1 cellular context compared by ENCODE assay signal in the genomic region with DNA sequence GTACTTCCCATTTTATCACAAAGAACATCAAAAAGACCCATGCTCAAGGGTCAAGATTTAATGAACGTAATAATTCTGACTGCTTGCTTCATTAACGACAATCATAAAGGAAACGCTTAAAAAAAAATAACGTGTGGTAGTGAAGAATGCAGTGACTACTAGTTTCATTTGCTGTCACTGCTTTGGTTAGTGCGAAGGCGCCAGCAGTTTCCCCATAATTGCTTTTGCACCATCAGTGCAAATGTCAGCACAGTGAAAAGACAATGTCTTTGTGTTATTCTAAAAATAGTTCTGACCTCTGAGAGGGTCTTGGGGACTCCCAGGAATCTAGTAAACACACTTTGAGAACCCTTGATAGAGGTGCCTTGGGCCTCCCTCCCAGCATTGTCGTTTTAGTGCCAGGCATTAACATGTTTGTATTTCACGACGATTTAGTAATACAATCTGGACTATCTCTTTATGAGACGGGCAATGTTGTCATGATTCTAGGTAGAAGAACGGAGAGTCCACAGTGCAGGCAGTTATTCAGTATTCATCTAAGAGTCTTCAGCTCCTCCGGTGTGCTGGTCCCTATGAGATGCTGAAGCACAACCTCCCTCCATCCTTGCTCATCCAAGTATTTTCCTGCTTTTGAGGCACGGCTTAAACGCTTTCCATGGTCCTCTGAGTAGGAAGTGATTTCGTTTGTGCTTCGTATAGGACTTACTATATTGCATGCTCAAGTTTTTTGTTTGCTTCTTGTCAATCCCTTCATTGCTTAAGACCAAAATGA.
TF ChIP-seq lines count a peak whose summit lies in the region.

No MANE protein-coding gene starts in this region.

TF ChIP-seq in WTC11, 78 proteins besides CTCF, POLR2A, EP300 and RAD21 (continued from another document):
- TF ChIP-seq, protein P1, sequence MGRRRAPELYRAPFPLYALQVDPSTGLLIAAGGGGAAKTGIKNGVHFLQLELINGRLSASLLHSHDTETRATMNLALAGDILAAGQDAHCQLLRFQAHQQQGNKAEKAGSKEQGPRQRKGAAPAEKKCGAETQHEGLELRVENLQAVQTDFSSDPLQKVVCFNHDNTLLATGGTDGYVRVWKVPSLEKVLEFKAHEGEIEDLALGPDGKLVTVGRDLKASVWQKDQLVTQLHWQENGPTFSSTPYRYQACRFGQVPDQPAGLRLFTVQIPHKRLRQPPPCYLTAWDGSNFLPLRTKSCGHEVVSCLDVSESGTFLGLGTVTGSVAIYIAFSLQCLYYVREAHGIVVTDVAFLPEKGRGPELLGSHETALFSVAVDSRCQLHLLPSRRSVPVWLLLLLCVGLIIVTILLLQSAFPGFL (CRISPR knock-in tag; IDR thresholded peaks at IDR 0.05; ENCODE audit: borderline replicate concordance) = no peak
- TF ChIP-seq RORB (CRISPR knock-in tag; IDR thresholded peaks at IDR 0.05) (no peak), NR3C1 (CRISPR knock-in tag; conservative IDR thresholded peaks at IDR 0.05; ENCODE audit: low read depth) (no peak), JAZF1 (CRISPR knock-in tag; IDR thresholded peaks at IDR 0.05) (no peak), TEAD1 (CRISPR knock-in tag; IDR thresholded peaks at IDR 0.05) (no peak), JUN (CRISPR knock-in tag; IDR thresholded peaks at IDR 0.05) (no peak), SP1 (CRISPR knock-in tag; conservative IDR thresholded peaks at IDR 0.05) (no peak), GABPB1 (CRISPR knock-in tag; IDR thresholded peaks at IDR 0.05) (no peak), GTF2I (CRISPR knock-in tag; conservative IDR thresholded peaks at IDR 0.05) (no peak), ZNF232 (CRISPR knock-in tag; IDR thresholded peaks at IDR 0.05) (no peak), SMAD3 (CRISPR knock-in tag; IDR thresholded peaks at IDR 0.05; ENCODE audit: borderline replicate concordance) (no peak)
- TF ChIP-seq, protein P2, sequence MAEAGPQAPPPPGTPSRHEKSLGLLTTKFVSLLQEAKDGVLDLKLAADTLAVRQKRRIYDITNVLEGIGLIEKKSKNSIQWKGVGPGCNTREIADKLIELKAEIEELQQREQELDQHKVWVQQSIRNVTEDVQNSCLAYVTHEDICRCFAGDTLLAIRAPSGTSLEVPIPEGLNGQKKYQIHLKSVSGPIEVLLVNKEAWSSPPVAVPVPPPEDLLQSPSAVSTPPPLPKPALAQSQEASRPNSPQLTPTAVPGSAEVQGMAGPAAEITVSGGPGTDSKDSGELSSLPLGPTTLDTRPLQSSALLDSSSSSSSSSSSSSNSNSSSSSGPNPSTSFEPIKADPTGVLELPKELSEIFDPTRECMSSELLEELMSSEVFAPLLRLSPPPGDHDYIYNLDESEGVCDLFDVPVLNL (CRISPR knock-in tag; IDR thresholded peaks at IDR 0.05; ENCODE audit: borderline replicate concordance, low read depth) = no peak
- TF ChIP-seq, protein P3, sequence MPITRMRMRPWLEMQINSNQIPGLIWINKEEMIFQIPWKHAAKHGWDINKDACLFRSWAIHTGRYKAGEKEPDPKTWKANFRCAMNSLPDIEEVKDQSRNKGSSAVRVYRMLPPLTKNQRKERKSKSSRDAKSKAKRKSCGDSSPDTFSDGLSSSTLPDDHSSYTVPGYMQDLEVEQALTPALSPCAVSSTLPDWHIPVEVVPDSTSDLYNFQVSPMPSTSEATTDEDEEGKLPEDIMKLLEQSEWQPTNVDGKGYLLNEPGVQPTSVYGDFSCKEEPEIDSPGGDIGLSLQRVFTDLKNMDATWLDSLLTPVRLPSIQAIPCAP (CRISPR knock-in tag; IDR thresholded peaks at IDR 0.05) = no peak
- TF ChIP-seq, protein P4, sequence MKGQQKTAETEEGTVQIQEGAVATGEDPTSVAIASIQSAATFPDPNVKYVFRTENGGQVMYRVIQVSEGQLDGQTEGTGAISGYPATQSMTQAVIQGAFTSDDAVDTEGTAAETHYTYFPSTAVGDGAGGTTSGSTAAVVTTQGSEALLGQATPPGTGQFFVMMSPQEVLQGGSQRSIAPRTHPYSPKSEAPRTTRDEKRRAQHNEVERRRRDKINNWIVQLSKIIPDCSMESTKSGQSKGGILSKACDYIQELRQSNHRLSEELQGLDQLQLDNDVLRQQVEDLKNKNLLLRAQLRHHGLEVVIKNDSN (CRISPR knock-in tag; IDR thresholded peaks at IDR 0.05) = no peak
- TF ChIP-seq, protein P5, sequence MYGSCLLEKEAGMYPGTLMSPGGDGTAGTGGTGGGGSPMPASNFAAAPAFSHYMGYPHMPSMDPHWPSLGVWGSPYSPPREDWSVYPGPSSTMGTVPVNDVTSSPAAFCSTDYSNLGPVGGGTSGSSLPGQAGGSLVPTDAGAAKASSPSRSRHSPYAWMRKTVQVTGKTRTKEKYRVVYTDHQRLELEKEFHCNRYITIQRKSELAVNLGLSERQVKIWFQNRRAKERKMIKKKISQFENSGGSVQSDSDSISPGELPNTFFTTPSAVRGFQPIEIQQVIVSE (CRISPR knock-in tag; IDR thresholded peaks at IDR 0.05; ENCODE audit: borderline replicate concordance) = no peak
